ENCODE assay signal across 26 cellular contexts in the genomic region with DNA sequence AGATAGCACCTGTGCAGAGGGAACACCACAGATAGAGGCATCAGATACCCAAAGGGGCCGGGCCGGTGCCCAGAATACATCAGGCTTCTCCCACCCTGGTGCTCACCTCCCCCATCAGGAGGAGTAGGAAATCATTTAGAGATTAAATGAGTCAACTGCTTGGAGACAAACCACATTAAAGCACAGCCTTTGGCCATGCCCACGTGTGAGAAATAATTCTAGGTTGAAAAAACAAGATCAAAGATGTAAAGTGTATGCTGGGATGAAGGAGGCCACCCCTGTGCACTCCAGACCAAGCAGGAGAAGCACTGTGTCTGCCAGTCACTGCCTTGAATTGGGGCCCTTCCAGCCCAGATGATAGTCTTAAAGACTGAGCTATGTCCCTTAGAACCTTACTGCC.
A peak's percentile ranks its signal among the peaks of the same experiment; 100 is the strongest.
DNase-seq lines count a peak whose midpoint lies in the region; ATAC-seq and TF ChIP-seq lines count a peak whose summit lies in the region.
"Had no signal": no experiment of that assay in that cellular context is flagged by ENCODE, and none has a peak within 500 bp of the region (broad histone marks: within the 10 kb centered on the region; RNA-seq: fewer than 3 reads in every experiment).

No MANE protein-coding gene starts in this region.

- no peaks in the 10 kb centered on the region for H3K9me3 ChIP-seq in mucosa of descending colon
- H3K9me3 ChIP-seq: ascending aorta, ovary had no signal

- no peaks in the 10 kb centered on the region for H3K36me3 Mint-ChIP-seq in activated T-cell treated with anti-CD3 and anti-CD28 coated beads, Interleukin-2, amount 50 U/mL, for 4 hours (ENCODE audit: insufficient read depth)
- H3K36me3 Mint-ChIP-seq: activated naive CD4-positive, alpha-beta T cell treated with anti-CD3 and anti-CD28 coated beads, Interleukin-2, amount 50 U/mL, for 24 hours; CD8-positive, alpha-beta memory T cell had no signal

- no peak overlapping the region for H3K4me3 Mint-ChIP-seq in activated T-cell treated with anti-CD3 and anti-CD28 coated beads, Interleukin-2, amount 50 U/mL, for 4 hours
- H3K4me3 Mint-ChIP-seq: activated B cell treated with CpG ODN at 0.5 μM for 24 hours; activated naive CD4-positive, alpha-beta T cell treated with anti-CD3 and anti-CD28 coated beads, Interleukin-2, amount 50 U/mL, for 24 hours; activated T-helper 17 cell treated with anti-CD3 and anti-CD28 coated beads, Interleukin-2, amount 50 U/mL, for 72 hours; CD8-positive, alpha-beta memory T cell; stimulated activated naive CD8-positive, alpha-beta T cell treated with anti-CD3 and anti-CD28 coated beads, Interleukin-15, Interleukin-2, amounts not matched to agents 100 ng/mL and 50 ng/mL, for 24 hours had no signal

- no peaks in the 10 kb centered on the region for H3K36me3 ChIP-seq in mucosa of descending colon (ENCODE audit: low read depth)
- H3K36me3 ChIP-seq: ascending aorta, ovary had no signal

- ATAC-seq in mucosa of descending colon, result peak; percentile 3
- no peak for ATAC-seq in HG03460 (IDR thresholded peaks at IDR 0.05; ENCODE audit: unreplicated experiment)
- no peak for ATAC-seq in GM21737 (IDR thresholded peaks at IDR 0.05; ENCODE audit: unreplicated experiment)
- ATAC-seq in activated T-cell treated with anti-CD3 and anti-CD28 coated beads, Interleukin-2, amount 50 U/mL, for 4 hours, result no peak
- ATAC-seq: activated T-helper 17 cell treated with anti-CD3 and anti-CD28 coated beads, Interleukin-2, amount 50 U/mL, for 72 hours; left lobe of liver had no signal

- peaks cover 3% of the 10 kb centered on the region for H3K27me3 Mint-ChIP-seq in activated T-cell treated with anti-CD3 and anti-CD28 coated beads, Interleukin-2, amount 50 U/mL, for 4 hours (ENCODE audit: low read depth)
- H3K27me3 Mint-ChIP-seq: activated naive CD4-positive, alpha-beta T cell treated with anti-CD3 and anti-CD28 coated beads, Interleukin-2, amount 50 U/mL, for 24 hours had no signal

- intact Hi-C loops in mucosa of descending colon (cut with DNase I, micrococcal nuclease), result no loop called here

- H3K4me3 ChIP-seq in mucosa of descending colon (no peak overlapping the region), coronary artery (no peak overlapping the region)
- H3K4me3 ChIP-seq: ascending aorta, ovary had no signal

- TF ChIP-seq CTCF in mucosa of descending colon (IDR thresholded peaks at IDR 0.05) (no peak), coronary artery (IDR thresholded peaks at IDR 0.05) (no peak)

- no peak overlapping the region for H3K27ac ChIP-seq in coronary artery
- H3K27ac ChIP-seq: ascending aorta, epithelial cell of prostate, ovary had no signal

- H3K4me1 ChIP-seq in mucosa of descending colon (ENCODE audit: low read depth), result peaks cover 13% of the 10 kb centered on the region
- H3K4me1 ChIP-seq: ascending aorta had no signal

- DNase-seq in HT1080 (ENCODE audit: low read depth) (peak; percentile 32), glomerular visceral epithelial cell (ENCODE audit: extremely low spot score) (peak; percentile 59), mucosa of descending colon (no peak), coronary artery (ENCODE audit: low spot score) (no peak)
- DNase-seq in activated T-cell treated with anti-CD3 and anti-CD28 coated beads, Interleukin-2, amount 50 U/mL, for 4 hours, result no peak
- DNase-seq: activated B cell treated with CpG ODN at 0.5 μM for 24 hours; activated CD4-positive, alpha-beta T cell treated with anti-CD3 and anti-CD28 coated beads, Interleukin-2, amount 50 U/mL, for 4 hours; activated CD8-positive, alpha-beta memory T cell treated with anti-CD3 and anti-CD28 coated beads, Interleukin-2, amount 50 U/mL, for 4 hours; CD8-positive, alpha-beta memory T cell; DMS79; Karpas-422; midbrain; NCI-H1092 treated with DMSO at 0.1 percent for 48 hours; NCI-H1930; NCI-H526 treated with DMSO at 0.1 percent for 48 hours; nephron progenitor cell; ovary; T-helper 9 cell had no signal

- H3K9me3 Mint-ChIP-seq in activated T-cell treated with anti-CD3 and anti-CD28 coated beads, Interleukin-2, amount 50 U/mL, for 4 hours, result no peaks in the 10 kb centered on the region
- H3K9me3 Mint-ChIP-seq: activated B cell treated with CpG ODN at 0.5 μM for 24 hours; activated naive CD4-positive, alpha-beta T cell treated with anti-CD3 and anti-CD28 coated beads, Interleukin-2, amount 50 U/mL, for 24 hours; activated T-helper 17 cell treated with anti-CD3 and anti-CD28 coated beads, Interleukin-2, amount 50 U/mL, for 72 hours; CD8-positive, alpha-beta memory T cell; nephron progenitor cell; stimulated activated naive CD8-positive, alpha-beta T cell treated with anti-CD3 and anti-CD28 coated beads, Interleukin-15, Interleukin-2, amounts not matched to agents 100 ng/mL and 50 ng/mL, for 24 hours had no signal

- peaks cover 6% of the 10 kb centered on the region for H3K4me1 Mint-ChIP-seq in activated T-cell treated with anti-CD3 and anti-CD28 coated beads, Interleukin-2, amount 50 U/mL, for 4 hours (ENCODE audit: low read depth)
- H3K4me1 Mint-ChIP-seq: activated B cell treated with CpG ODN at 0.5 μM for 24 hours had no signal

Comparison
In these comparisons a context has a peak if more than half of its experiments do, and no peak if none do; other contexts are left out.
1. DNase-seq: peak in HT1080 (single experiment) and glomerular visceral epithelial cell (single experiment); none in mucosa of descending colon (0 of 3), coronary artery (single experiment) and activated T-cell treated with anti-CD3 and anti-CD28 coated beads, Interleukin-2, amount 50 U/mL, for 4 hours (single experiment).